ENCODE assay signal across 8 cellular contexts in genomic region chr1:1779691-1780597, GRCh38. TPM values are rescaled to one million over a fixed set of nuclear protein-coding genes. Genes with fewer than 3 reads are reported as not detected.
DNase-seq lines count a peak whose midpoint lies in the region; ATAC-seq, FAIRE-seq and TF ChIP-seq lines count a peak whose summit lies in the region.

No MANE protein-coding gene starts in this region.

- H3K4me1 ChIP-seq in K562 (replicated peaks in 1 of 2; ENCODE audit: control insufficient read depth in 2 of 2, insufficient read depth in 2 of 2, low read length in 2 of 2) (peaks cover 68 to 72% of the 10 kb centered on the region in 2 experiments), left lung (peaks cover 48 to 81% of the 10 kb centered on the region in 2 donors)

- peak overlapping the region; percentile 76 to 83 (median 80) for H3K4me3 Mint-ChIP-seq in T-cell

- TF ChIP-seq EP300 in K562 (IDR thresholded peaks at IDR 0.05; ENCODE audit: low read length): no peak

- peak overlapping the region; percentile 92 for H3K4me2 ChIP-seq in K562 (ENCODE audit: insufficient read depth, low read length)

- 32% methylated on average over 19 of the region's 19 CpGs for WGBS in K562 (ENCODE audit: insufficient coverage, low coverage, missing lambda C conversion rate)

- TF ChIP-seq RAD21 in K562 (CRISPR knock-in tag; conservative IDR thresholded peaks at IDR 0.05 in 1 of 2, IDR thresholded peaks at IDR 0.05 in 1 of 2): no peak

- POLR2A ChIA-PET in T-cell (lab: Charles Lee): interaction anchor here in 1 of 2 donors (0.5 to 0.6 kb wide), 2 partner anchors 81 to 167 kb away, joined by 3 to 9 read pairs; no protein-coding TSS in a partner anchor
- POLR2A ChIA-PET in K562 (lab: Yijun Ruan, JAX): interaction anchor here (0.5 to 2.3 kb wide), 15 partner anchors 9 to 502 kb away, joined by 3 to 12 read pairs (median 4); no protein-coding TSS in a partner anchor

- peak; percentile 73 for DNase-seq in NK-92 treated with Interleukin-12 subunit alpha and Interleukin-12 subunit beta, amount 100 ng/mL, for 24 hours (lab: John Stamatoyannopoulos, UW)
- DNase-seq in NK-92 (lab: John Stamatoyannopoulos, UW; ENCODE audit: unreplicated experiment) (no peak), T-cell (peak; percentile 33 to 72 (median 53)), K562 (ENCODE audit: extremely low read depth in 1 of 4, low spot score in 3 of 4) (peak; percentile 41 to 77 (median 58)), left lung (peak; percentile 83 to 86), NCI-H128 (lab: John Stamatoyannopoulos, UW; ENCODE audit: unreplicated experiment) (no peak)
- DNase-seq in stimulated activated CD8-positive, alpha-beta memory T cell treated with anti-CD3 and anti-CD28 coated beads, Interleukin-7, amount 100 ng/mL, for 4 hours (ENCODE audit: low read depth in 2 of 2): peak; percentile 48

- intact Hi-C loops in K562 (cut with micrococcal nuclease): loop anchor here (2.0 kb wide), 2 partner anchors 21 to 127 kb away; no protein-coding TSS in a partner anchor
- intact Hi-C loops in left lung (cut with DNase I): no loop called here

- in situ Hi-C loops in K562 (cut with MboI): no loop called here

- H3K79me2 ChIP-seq in K562 (ENCODE audit: control insufficient read depth, insufficient read depth, low read length): peaks cover 34% of the 10 kb centered on the region

- no TSS peak for BruUV-seq in K562 (replicated peaks; lab: Mats Ljungman, UMichigan)

- H3K9me3 ChIP-seq in K562 (replicated peaks; ENCODE audit: control insufficient read depth, insufficient read depth, low read depth, low read length): no peaks in the 10 kb centered on the region
- H3K9me3 ChIP-seq in left lung: no peaks in the 10 kb centered on the region

- ATAC-seq in HG03175 (IDR thresholded peaks at IDR 0.05; ENCODE audit: unreplicated experiment) (peak; percentile 44), T-cell (replicated peaks in 1 of 4) (peak; percentile 41 to 54 (median 48)), K562 (peak; percentile 1), left lung (peak; percentile 5)

- CTCF ChIA-PET in T-cell (lab: Charles Lee): interaction anchor here in 1 of 2 donors (0.6 kb wide), 1 partner anchor 129 kb away, joined by 3 read pairs; no protein-coding TSS in a partner anchor
- CTCF ChIA-PET in K562 (lab: Yijun Ruan, JAX; ENCODE audit: low intra/inter-chr PET ratio): no interaction called here

- TF ChIP-seq CTCF in K562 (IDR thresholded peaks at IDR 0.05 in 2 of 3, conservative IDR thresholded peaks at IDR 0.05 in 1 of 3; ENCODE audit: insufficient read depth in 2 of 3, low read depth in 1 of 3, low read length in 3 of 3) (no peak), left lung (IDR thresholded peaks at IDR 0.05) (no peak)

- H4K20me1 ChIP-seq in K562 (replicated peaks; ENCODE audit: control insufficient read depth, insufficient read depth, low read length): peaks cover 16% of the 10 kb centered on the region; the same call in 1 of the 2 replicates

- H3K27me3 ChIP-seq in K562 (ENCODE audit: control insufficient read depth in 2 of 2, insufficient read depth in 2 of 2, low read length in 2 of 2) (no peaks in the 10 kb centered on the region), left lung (no peaks in the 10 kb centered on the region)

- H3K36me3 ChIP-seq in K562 (ENCODE audit: control insufficient read depth, insufficient read depth, low read length) (peaks cover 25% of the 10 kb centered on the region), left lung (peaks cover 0 to 6% of the 10 kb centered on the region in 2 donors)

- peak overlapping the region; percentile 71 for H2AFZ ChIP-seq in K562 (ENCODE audit: low read depth, low read length)

- H3K4me3 ChIP-seq in K562 (no peak overlapping the region), left lung (peak overlapping the region; percentile 69 to 97)

- no peaks in the 10 kb centered on the region for H3K27me3 Mint-ChIP-seq in T-cell

- no peaks in the 10 kb centered on the region for H3K9me3 Mint-ChIP-seq in T-cell

- H3K27ac ChIP-seq in K562 (ENCODE audit: extremely low read depth, low read depth, low read length) (peak overlapping the region; percentile 94), left lung (peak overlapping the region; percentile 84 to 95)

- no peaks in the 10 kb centered on the region for H3K9me1 ChIP-seq in K562 (ENCODE audit: control insufficient read depth, insufficient read depth, low read length)

- H3K9ac ChIP-seq in K562 (ENCODE audit: insufficient read depth in 1 of 2, low read depth in 2 of 2, low read length in 2 of 2): peak overlapping the region; percentile 86 to 96

- H3K27ac Mint-ChIP-seq in T-cell: peak overlapping the region; percentile 95 to 98

- TF ChIP-seq POLR2A in K562 (conservative IDR thresholded peaks at IDR 0.05): no peak

- peaks cover 60 to 75% (median 70%) of the 10 kb centered on the region in 3 donors for H3K4me1 Mint-ChIP-seq in T-cell

- H3K36me3 Mint-ChIP-seq in T-cell: peaks cover 4% of the 10 kb centered on the region

- peak; percentile 84 for FAIRE-seq in K562 (lab: Jason Lieb, UNC)

TF ChIP-seq in K562, 482 proteins besides CTCF, POLR2A, EP300 and RAD21 (continues in another document):
- no peak for TF ChIP-seq ZFPM2 (CRISPR knock-in tag; IDR thresholded peaks at IDR 0.05)
- TF ChIP-seq ZFX (CRISPR knock-in tag; IDR thresholded peaks at IDR 0.05): peak; percentile 38
- peak; percentile 70 for TF ChIP-seq CXXC5 (CRISPR knock-in tag; IDR thresholded peaks at IDR 0.05)
- no peak for TF ChIP-seq ZNF584 (CRISPR knock-in tag; IDR thresholded peaks at IDR 0.05; ENCODE audit: low read depth)
- TF ChIP-seq ZZZ3 (IDR thresholded peaks at IDR 0.05): no peak
- TF ChIP-seq, protein P1, sequence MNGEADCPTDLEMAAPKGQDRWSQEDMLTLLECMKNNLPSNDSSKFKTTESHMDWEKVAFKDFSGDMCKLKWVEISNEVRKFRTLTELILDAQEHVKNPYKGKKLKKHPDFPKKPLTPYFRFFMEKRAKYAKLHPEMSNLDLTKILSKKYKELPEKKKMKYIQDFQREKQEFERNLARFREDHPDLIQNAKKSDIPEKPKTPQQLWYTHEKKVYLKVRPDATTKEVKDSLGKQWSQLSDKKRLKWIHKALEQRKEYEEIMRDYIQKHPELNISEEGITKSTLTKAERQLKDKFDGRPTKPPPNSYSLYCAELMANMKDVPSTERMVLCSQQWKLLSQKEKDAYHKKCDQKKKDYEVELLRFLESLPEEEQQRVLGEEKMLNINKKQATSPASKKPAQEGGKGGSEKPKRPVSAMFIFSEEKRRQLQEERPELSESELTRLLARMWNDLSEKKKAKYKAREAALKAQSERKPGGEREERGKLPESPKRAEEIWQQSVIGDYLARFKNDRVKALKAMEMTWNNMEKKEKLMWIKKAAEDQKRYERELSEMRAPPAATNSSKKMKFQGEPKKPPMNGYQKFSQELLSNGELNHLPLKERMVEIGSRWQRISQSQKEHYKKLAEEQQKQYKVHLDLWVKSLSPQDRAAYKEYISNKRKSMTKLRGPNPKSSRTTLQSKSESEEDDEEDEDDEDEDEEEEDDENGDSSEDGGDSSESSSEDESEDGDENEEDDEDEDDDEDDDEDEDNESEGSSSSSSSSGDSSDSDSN (IDR thresholded peaks at IDR 0.05; ENCODE audit: borderline replicate concordance in 1 of 2, low read depth in 2 of 2, low read length in 2 of 2): no peak
- TF ChIP-seq KAT7 (CRISPR knock-in tag; IDR thresholded peaks at IDR 0.05; ENCODE audit: borderline replicate concordance): no peak
- 0 out of 2 replicates have a peak, but pooled peaks have one; percentile 18 for TF ChIP-seq GABPB1 (CRISPR knock-in tag; IDR thresholded peaks at IDR 0.05)
- TF ChIP-seq MEF2D (tag; conservative IDR thresholded peaks at IDR 0.05; ENCODE audit: low read depth): no peak

RNA-seq across cellular contexts. Expression of gene NADK, which starts 1.7 kb away (rescaled TPM):
- total RNA-seq in T-cell (10 to 100 TPM; 45.6 to 68.2 (median 58.0) TPM), K562 (2014; rRNA removed) (116 and 133 TPM in 2 replicates), K562 (2014; rRNA removed; fragmentation: Illumina TruSeq; extraction: Trizol) (35.7 and 46.1 TPM in 2 replicates), K562 (2015; rRNA removed; fragmentation: Illumina TruSeq; extraction: Trizol) (63.0 and 66.6 TPM in 2 replicates), K562 (2021) (131 and 135 TPM in 2 replicates), left lung (100 to 1,000 TPM in 1 of 2 donors, 10 to 100 TPM in 1; 82.3 to 126 TPM)
- 266 and 574 TPM in 2 replicates for total RNA-seq in K562 (2011; cell fraction: chromatin; rRNA removed; ENCODE audit: low replicate concordance)
- total RNA-seq in K562 (2011; cell fraction: nucleolus; rRNA removed): 372 and 388 TPM in 2 replicates
- total RNA-seq in K562 (2011; cell fraction: nucleoplasm; rRNA removed): 193 and 246 TPM in 2 replicates
- polyA plus RNA-seq in K562 (2011; rRNA removed) (99.6 and 121 TPM in 2 replicates), K562 (2014; fragmentation: Illumina TruSeq; extraction: Trizol) (75.1 and 81.2 TPM in 2 replicates), K562 (2014; fragmentation: Nextera tagmentation; extraction: Ambion mirVana) (1 to 10 TPM; 1.5 to 2.1 TPM), K562 (2014; rRNA removed) (131 and 149 TPM in 2 replicates)
- 62.8 and 91.9 TPM in 2 replicates for polyA plus RNA-seq in K562 (2011; cell fraction: cytosol; rRNA removed)
- 448 and 488 TPM in 2 replicates for polyA plus RNA-seq in K562 (2011; cell fraction: nucleus; rRNA removed)
- 76.9 and 85.6 TPM in 2 replicates for polyA plus RNA-seq in K562 (2012)
- polyA minus RNA-seq in K562 (2011; rRNA and poly(A)+ RNA removed): 23.4 and 41.8 TPM in 2 replicates
- polyA minus RNA-seq in K562 (2011; cell fraction: cytosol; rRNA and poly(A)+ RNA removed): 54.8 and 55.2 TPM in 2 replicates
- 94.5 and 123 TPM in 2 replicates for polyA minus RNA-seq in K562 (2011; cell fraction: nucleus; rRNA and poly(A)+ RNA removed)

RNA-seq across cellular contexts. Expression of gene CDK11A, which starts 55.8 kb away (rescaled TPM):
- total RNA-seq in T-cell: 100 to 1,000 TPM; 109 to 243 (median 182) TPM
- total RNA-seq in K562 (2011; cell fraction: chromatin; rRNA removed; ENCODE audit: low replicate concordance): 123 and 215 TPM in 2 replicates
- total RNA-seq in K562 (2011; cell fraction: nucleolus; rRNA removed): 128 and 164 TPM in 2 replicates
- 71.6 and 88.8 TPM in 2 replicates for total RNA-seq in K562 (2011; cell fraction: nucleoplasm; rRNA removed)
- total RNA-seq in K562 (2014; rRNA removed): 44.4 and 48.8 TPM in 2 replicates
- 15.2 and 18.4 TPM in 2 replicates for total RNA-seq in K562 (2014; rRNA removed; fragmentation: Illumina TruSeq; extraction: Trizol)
- 33.6 and 43.9 TPM in 2 replicates for total RNA-seq in K562 (2015; rRNA removed; fragmentation: Illumina TruSeq; extraction: Trizol)
- 58.5 and 71.0 TPM in 2 replicates for total RNA-seq in K562 (2021)
- 13.0 and 17.4 TPM in 2 replicates for polyA plus RNA-seq in K562 (2011; rRNA removed)
- 10.4 and 24.1 TPM in 2 replicates for polyA plus RNA-seq in K562 (2011; cell fraction: cytosol; rRNA removed)
- polyA plus RNA-seq in K562 (2011; cell fraction: nucleus; rRNA removed): 167 and 314 TPM in 2 replicates
- polyA plus RNA-seq in K562 (2012): 54.0 and 63.7 TPM in 2 replicates
- polyA plus RNA-seq in K562 (2014; fragmentation: Illumina TruSeq; extraction: Trizol): 49.8 and 53.1 TPM in 2 replicates
- polyA plus RNA-seq in K562 (2014; fragmentation: Nextera tagmentation; extraction: Ambion mirVana): 1 to 10 TPM; 4.5 to 8.4 TPM
- polyA plus RNA-seq in K562 (2014; rRNA removed): 49.5 and 67.0 TPM in 2 replicates
- 8.1 and 9.7 TPM in 2 replicates for polyA minus RNA-seq in K562 (2011; rRNA and poly(A)+ RNA removed)
- 143 and 147 TPM in 2 replicates for polyA minus RNA-seq in K562 (2011; cell fraction: cytosol; rRNA and poly(A)+ RNA removed)
- 39.7 and 41.0 TPM in 2 replicates for polyA minus RNA-seq in K562 (2011; cell fraction: nucleus; rRNA and poly(A)+ RNA removed)
- 10 to 100 TPM; 21.1 to 43.2 TPM for total RNA-seq in left lung

Comparison
In these comparisons a context has a peak if more than half of its experiments do, and no peak if none do; other contexts are left out.
1. DNase-seq: peak in NK-92 treated with Interleukin-12 subunit alpha and Interleukin-12 subunit beta, amount 100 ng/mL, for 24 hours (single experiment), T-cell (34 of 34), K562 (4 of 4), left lung (2 of 2) and stimulated activated CD8-positive, alpha-beta memory T cell treated with anti-CD3 and anti-CD28 coated beads, Interleukin-7, amount 100 ng/mL, for 4 hours (2 of 2); none in NK-92 (single experiment) and NCI-H128 (single experiment).
2. Peak in every context shown above with its lines, with median percentiles within 50 percentile points of each other: ATAC-seq.